1 cellular context compared by ENCODE assay signal in the genomic region with DNA sequence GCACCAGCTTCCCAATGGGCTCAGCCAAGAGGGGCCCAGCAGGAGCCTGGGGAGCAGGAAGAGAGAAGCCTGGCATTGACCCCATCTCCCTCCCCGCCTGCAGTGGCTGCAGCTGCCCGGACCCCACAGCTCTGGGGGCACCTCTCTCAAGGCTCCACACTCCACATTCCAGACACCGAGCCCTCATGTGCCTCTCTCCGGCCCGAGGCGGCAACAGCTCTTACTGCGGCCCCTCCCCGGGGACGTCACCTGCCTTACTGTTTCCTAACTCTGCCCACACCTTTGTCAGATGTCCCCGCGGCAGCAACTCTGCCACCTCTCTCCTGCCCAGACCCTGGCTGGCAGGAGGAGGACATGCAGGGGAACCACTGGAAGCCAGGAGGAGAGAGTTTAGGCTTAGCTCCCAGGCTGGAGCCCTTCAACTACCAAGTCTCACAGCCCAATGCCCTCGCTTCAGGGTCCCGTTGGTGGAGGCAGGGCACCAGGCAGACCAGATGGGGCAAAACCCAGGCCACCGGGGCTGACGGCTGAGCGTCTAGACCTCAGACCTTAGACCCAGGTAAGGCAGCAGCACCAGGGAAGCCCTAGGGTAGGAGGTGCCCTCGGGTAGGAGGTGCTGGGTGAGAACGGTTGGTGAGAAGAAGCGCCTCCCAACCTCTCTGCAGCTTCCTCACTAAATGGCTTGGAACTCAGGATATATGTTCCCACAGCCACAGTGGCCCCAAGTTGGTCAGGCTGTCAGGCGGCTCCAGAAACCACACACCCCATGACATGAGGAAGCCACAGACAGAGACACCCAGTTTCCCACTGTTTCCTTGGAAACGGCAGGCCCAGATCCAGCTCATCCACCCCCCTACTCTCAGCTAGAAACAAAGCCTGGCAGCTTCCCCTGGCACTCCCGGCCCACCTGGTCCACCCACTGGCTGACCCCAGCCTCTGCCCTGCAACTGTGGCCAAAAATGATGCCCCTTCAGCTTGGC.
TF ChIP-seq lines count a peak whose summit lies in the region.

No MANE protein-coding gene starts in this region.

TF ChIP-seq in GM23338, 12 proteins besides CTCF, POLR2A, EP300 and RAD21 (continued from another document):
- TF ChIP-seq, protein P1, sequence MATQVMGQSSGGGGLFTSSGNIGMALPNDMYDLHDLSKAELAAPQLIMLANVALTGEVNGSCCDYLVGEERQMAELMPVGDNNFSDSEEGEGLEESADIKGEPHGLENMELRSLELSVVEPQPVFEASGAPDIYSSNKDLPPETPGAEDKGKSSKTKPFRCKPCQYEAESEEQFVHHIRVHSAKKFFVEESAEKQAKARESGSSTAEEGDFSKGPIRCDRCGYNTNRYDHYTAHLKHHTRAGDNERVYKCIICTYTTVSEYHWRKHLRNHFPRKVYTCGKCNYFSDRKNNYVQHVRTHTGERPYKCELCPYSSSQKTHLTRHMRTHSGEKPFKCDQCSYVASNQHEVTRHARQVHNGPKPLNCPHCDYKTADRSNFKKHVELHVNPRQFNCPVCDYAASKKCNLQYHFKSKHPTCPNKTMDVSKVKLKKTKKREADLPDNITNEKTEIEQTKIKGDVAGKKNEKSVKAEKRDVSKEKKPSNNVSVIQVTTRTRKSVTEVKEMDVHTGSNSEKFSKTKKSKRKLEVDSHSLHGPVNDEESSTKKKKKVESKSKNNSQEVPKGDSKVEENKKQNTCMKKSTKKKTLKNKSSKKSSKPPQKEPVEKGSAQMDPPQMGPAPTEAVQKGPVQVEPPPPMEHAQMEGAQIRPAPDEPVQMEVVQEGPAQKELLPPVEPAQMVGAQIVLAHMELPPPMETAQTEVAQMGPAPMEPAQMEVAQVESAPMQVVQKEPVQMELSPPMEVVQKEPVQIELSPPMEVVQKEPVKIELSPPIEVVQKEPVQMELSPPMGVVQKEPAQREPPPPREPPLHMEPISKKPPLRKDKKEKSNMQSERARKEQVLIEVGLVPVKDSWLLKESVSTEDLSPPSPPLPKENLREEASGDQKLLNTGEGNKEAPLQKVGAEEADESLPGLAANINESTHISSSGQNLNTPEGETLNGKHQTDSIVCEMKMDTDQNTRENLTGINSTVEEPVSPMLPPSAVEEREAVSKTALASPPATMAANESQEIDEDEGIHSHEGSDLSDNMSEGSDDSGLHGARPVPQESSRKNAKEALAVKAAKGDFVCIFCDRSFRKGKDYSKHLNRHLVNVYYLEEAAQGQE (IDR thresholded peaks at IDR 0.05; ENCODE audit: unreplicated experiment), result no peak
- no peak for TF ChIP-seq JUNB (IDR thresholded peaks at IDR 0.05; ENCODE audit: unreplicated experiment)
TF ChIP-seq in GM23338: peak in this region for 0.
